ENCODE assay signal across 23 cellular contexts in the genomic region with DNA sequence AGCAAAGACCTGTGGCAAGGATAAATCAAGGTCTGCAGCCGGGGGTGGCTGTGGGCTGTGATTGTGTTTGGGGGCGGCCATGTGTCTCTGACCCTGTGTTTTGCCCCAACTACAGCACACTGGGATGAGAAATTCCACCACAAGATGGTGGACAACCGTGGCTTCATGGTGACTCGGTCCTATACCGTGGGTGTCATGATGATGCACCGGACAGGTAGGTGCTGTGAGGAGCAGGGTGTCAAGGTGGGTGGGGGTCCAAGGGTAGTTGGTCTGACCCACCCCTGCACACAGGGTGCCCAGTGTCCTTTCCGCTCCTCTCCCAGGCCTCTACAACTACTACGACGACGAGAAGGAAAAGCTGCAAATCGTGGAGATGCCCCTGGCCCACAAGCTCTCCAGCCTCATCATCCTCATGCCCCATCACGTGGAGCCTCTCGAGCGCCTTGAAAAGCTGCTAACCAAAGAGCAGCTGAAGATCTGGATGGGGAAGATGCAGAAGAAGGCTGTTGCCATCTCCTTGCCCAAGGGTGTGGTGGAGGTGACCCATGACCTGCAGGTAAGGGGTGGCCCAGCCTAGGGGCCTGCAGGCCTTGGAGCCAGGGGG. TPM values are rescaled to one million over a fixed set of nuclear protein-coding genes. Genes with fewer than 3 reads are reported as not detected.
DNase-seq lines count a peak whose midpoint lies in the region; ATAC-seq, FAIRE-seq and TF ChIP-seq lines count a peak whose summit lies in the region.
"Had no signal": no experiment of that assay in that cellular context is flagged by ENCODE, and none has a peak within 500 bp of the region (broad histone marks: within the 10 kb centered on the region; RNA-seq: fewer than 3 reads in every experiment).

No MANE protein-coding gene starts in this region.

- DNase-seq in activated naive CD4-positive, alpha-beta T cell treated with anti-CD3 and anti-CD28 coated beads, Interleukin-2, amount 50 U/mL, for 72 hours (ENCODE audit: low spot score in 2 of 2): no peak
- DNase-seq in activated naive CD4-positive, alpha-beta T cell treated with anti-CD3 and anti-CD28 coated beads, Interleukin-2, amount 50 U/mL, for 16 hours: no peak
- DNase-seq in HTR-8/SVneo (ENCODE audit: insufficient read length, low spot score) (no peak), chondrocyte (ENCODE audit: low spot score) (no peak), smooth muscle cell (lab: John Stamatoyannopoulos, UW; ENCODE audit: unreplicated experiment) (no peak), NCI-H1092 treated with DMSO at 0.1 percent for 48 hours (lab: John Stamatoyannopoulos, UW) (no peak), NCI-H345 (lab: John Stamatoyannopoulos, UW) (no peak), NCI-H526 treated with DMSO at 0.1 percent for 48 hours (lab: John Stamatoyannopoulos, UW) (no peak)
- DNase-seq: Karpas-422, MV-4-11, NCI-H1417 treated with DMSO at 0.1 percent for 48 hours, NCI-H187 treated with DMSO at 0.1 percent for 48 hours, NCI-H2107, NCI-H510A, NCI-H748 treated with DMSO at 0.1 percent for 48 hours, PC-9, RPMI8226 had no signal

- no peaks in the 10 kb centered on the region for H3K9me3 ChIP-seq in smooth muscle cell (replicated peaks; ENCODE audit: low read depth)

- H3K4me2 ChIP-seq in smooth muscle cell: no peak overlapping the region
- H3K4me2 ChIP-seq: PC-9 had no signal

- H3F3A ChIP-seq in smooth muscle cell (ENCODE audit: low read depth): peaks cover 81% of the 10 kb centered on the region

- peaks cover 22% of the 10 kb centered on the region for H3K4me1 ChIP-seq in smooth muscle cell (ENCODE audit: low read depth)

- H2AFZ ChIP-seq in smooth muscle cell (ENCODE audit: low read depth): no peak overlapping the region
- H2AFZ ChIP-seq: PC-9 had no signal

- no peak for ATAC-seq in activated naive CD4-positive, alpha-beta T cell treated with anti-CD3 and anti-CD28 coated beads, Interleukin-2, amount 50 U/mL, for 72 hours
- ATAC-seq: SK-N-SH treated with all-trans-retinoic acid at 6 μM for 48 hours had no signal

- peak overlapping the region; percentile 17 to 81 for H3K27ac Mint-ChIP-seq in activated naive CD4-positive, alpha-beta T cell treated with anti-CD3 and anti-CD28 coated beads, Interleukin-2, amount 50 U/mL, for 72 hours
- H3K27ac Mint-ChIP-seq in chondrocyte (ENCODE audit: unreplicated experiment): peak overlapping the region; percentile 57
- H3K27ac Mint-ChIP-seq: B cell, IgD-negative memory B cell had no signal

- TF ChIP-seq CTCF in chondrocyte (IDR thresholded peaks at IDR 0.05) (no peak), smooth muscle cell (IDR thresholded peaks at IDR 0.05; ENCODE audit: borderline replicate concordance, insufficient read depth, poor library complexity, severe bottlenecking) (no peak)

- peaks cover 50% of the 10 kb centered on the region for H3K4me1 Mint-ChIP-seq in chondrocyte (ENCODE audit: low read depth)

- no peaks in the 10 kb centered on the region for H3K27me3 ChIP-seq in smooth muscle cell (ENCODE audit: low read depth)

- H4K20me1 ChIP-seq in smooth muscle cell (ENCODE audit: low read depth): peaks cover 100% of the 10 kb centered on the region

- 89% methylated on average over 14 of the region's 14 CpGs for WGBS in smooth muscle cell (ENCODE audit: low lambda C conversion rate)

- no peaks in the 10 kb centered on the region for H3K27me3 Mint-ChIP-seq in chondrocyte (ENCODE audit: low read depth)
- H3K27me3 Mint-ChIP-seq: B cell, IgD-negative memory B cell had no signal

- peak overlapping the region; percentile 68 for H3K27ac ChIP-seq in smooth muscle cell (ENCODE audit: low read depth)
- H3K27ac ChIP-seq: PC-9 had no signal

- H3K36me3 ChIP-seq in smooth muscle cell (ENCODE audit: low read depth): peaks cover 16% of the 10 kb centered on the region

- H3K4me3 ChIP-seq in smooth muscle cell: no peak overlapping the region
- H3K4me3 ChIP-seq: PC-9 had no signal

- H3K4me3 Mint-ChIP-seq in chondrocyte (ENCODE audit: unreplicated experiment): no peak overlapping the region
- H3K4me3 Mint-ChIP-seq: B cell, CD14-positive monocyte, IgD-negative memory B cell had no signal

- peak; percentile 60 for FAIRE-seq in HTR-8/SVneo (lab: Jason Lieb, UNC)
- FAIRE-seq: G401.6, GM12892 had no signal

- H3K9ac ChIP-seq in smooth muscle cell (ENCODE audit: low read depth): no peak overlapping the region

- H3K9me3 Mint-ChIP-seq in activated naive CD4-positive, alpha-beta T cell treated with anti-CD3 and anti-CD28 coated beads, Interleukin-2, amount 50 U/mL, for 72 hours: no peaks in the 10 kb centered on the region
- H3K9me3 Mint-ChIP-seq in chondrocyte (ENCODE audit: low read depth): no peaks in the 10 kb centered on the region
- H3K9me3 Mint-ChIP-seq: CD14-positive monocyte, IgD-negative memory B cell had no signal

- H3K79me2 ChIP-seq in smooth muscle cell (ENCODE audit: low read depth): peaks cover 75% of the 10 kb centered on the region

- no peaks in the 10 kb centered on the region for H3K36me3 Mint-ChIP-seq in activated naive CD4-positive, alpha-beta T cell treated with anti-CD3 and anti-CD28 coated beads, Interleukin-2, amount 50 U/mL, for 72 hours
- peaks cover 44% of the 10 kb centered on the region for H3K36me3 Mint-ChIP-seq in chondrocyte (ENCODE audit: low read depth)
- H3K36me3 Mint-ChIP-seq: IgD-negative memory B cell had no signal

RNA-seq across cellular contexts. Expression of gene SERPINH1, which starts 6.7 kb away (rescaled TPM):
- total RNA-seq in activated naive CD4-positive, alpha-beta T cell treated with anti-CD3 and anti-CD28 coated beads, Interleukin-2, amount 50 U/mL, for 72 hours: 10 to 100 TPM in 1 of 2 donors, 1 to 10 TPM in 1; 8.2 to 24.5 TPM
- 1,000 to 1,204 TPM (median 1,170 TPM) in 3 replicates for total RNA-seq in chondrocyte
- total RNA-seq in smooth muscle cell: 2,653 and 2,895 TPM in 2 replicates
- 1,110 and 1,493 TPM in 2 replicates for polyA plus RNA-seq in smooth muscle cell

RNA-seq across cellular contexts. Expression of gene GDPD5, which starts 43.0 kb away (rescaled TPM):
- 10 to 100 TPM; 13.4 to 22.7 TPM for total RNA-seq in activated naive CD4-positive, alpha-beta T cell treated with anti-CD3 and anti-CD28 coated beads, Interleukin-2, amount 50 U/mL, for 72 hours
- total RNA-seq in chondrocyte: 8.9 to 12.6 TPM (median 11.3 TPM) in 3 replicates
- 2.3 and 3.2 TPM in 2 replicates for total RNA-seq in smooth muscle cell
- 5.8 and 7.1 TPM in 2 replicates for polyA plus RNA-seq in smooth muscle cell

Comparison
In these comparisons a context has a peak if more than half of its experiments do, and no peak if none do; other contexts are left out.
1. RNA of gene SERPINH1, which starts 6.7 kb away (total RNA-seq): 2,653 to 2,895 TPM in smooth muscle cell and 1,000 to 1,204 TPM in chondrocyte; 8.2 to 24.5 TPM in activated naive CD4-positive, alpha-beta T cell treated with anti-CD3 and anti-CD28 coated beads, Interleukin-2, amount 50 U/mL, for 72 hours; every median in the first group is over 10 times any median in the second.